ENCODE assay signal across 10 cellular contexts in genomic region chr13:52846567-52847321, GRCh38. TPM values are rescaled to one million over a fixed set of nuclear protein-coding genes. Genes with fewer than 3 reads are reported as not detected.
DNase-seq lines count a peak whose midpoint lies in the region; ATAC-seq, FAIRE-seq and TF ChIP-seq lines count a peak whose summit lies in the region.
"Had no signal": no experiment of that assay in that cellular context is flagged by ENCODE, and none has a peak within 500 bp of the region (broad histone marks: within the 10 kb centered on the region; RNA-seq: fewer than 3 reads in every experiment).

No MANE protein-coding gene starts in this region.

- H4K20me1 ChIP-seq in H1 (replicated peaks in 1 of 2; ENCODE audit: control insufficient read depth in 1 of 2, insufficient read depth in 2 of 2, low read length in 2 of 2) = peaks cover 0 to 10% of the 10 kb centered on the region in 2 experiments

- H3K18ac ChIP-seq in H1 (ENCODE audit: extremely low read depth, low read length) = no peak overlapping the region

- peaks cover 4% of the 10 kb centered on the region; the same call in 1 of the 2 replicates for H3K36me3 Mint-ChIP-seq in HFFc6 (ENCODE audit: low read depth)

- H2BK15ac ChIP-seq in H1 (ENCODE audit: low read length) = no peak overlapping the region

- H4K5ac ChIP-seq in H1 (ENCODE audit: insufficient read length, low read depth, low read length) = no peak overlapping the region

- H3K27ac Mint-ChIP-seq in HFFc6 = no peak overlapping the region

- H3K79me1 ChIP-seq in H1 (ENCODE audit: low read depth, low read length) = no peaks in the 10 kb centered on the region

- H3K56ac ChIP-seq in H1 (replicated peaks; ENCODE audit: insufficient read length, low read depth, low read length) = no peak overlapping the region

- peak overlapping the region; percentile 89 to 95 for H3K4me2 ChIP-seq in H1 (ENCODE audit: insufficient read depth in 1 of 2, low read depth in 2 of 2, low read length in 2 of 2)
- H3K4me2 ChIP-seq: KMS-11 had no signal

- H2BK20ac ChIP-seq in H1 (ENCODE audit: low read length) = no peak overlapping the region

- WGBS in H1 (ENCODE audit: extremely low coverage in 1 of 2, insufficient coverage in 1 of 2, insufficient read length in 1 of 2, insufficient replicate concordance in 2 of 2, low coverage in 1 of 2, low lambda C conversion rate in 2 of 2, missing lambda C conversion rate in 1 of 2), 2 experiments = 17% methylated on average over 68 of the region's 100 CpGs; no CpG with 5 or more reads in 1 of the 2 experiments
- 2 to 3% methylated on average over 96 to 100 of the region's 100 CpGs for WGBS in aorta, 2 donors
- 8 to 25% methylated on average over 100 of the region's 100 CpGs for WGBS in sigmoid colon, 2 donors

- peak; percentile 73 to 85 for TF ChIP-seq RAD21 in H1 (IDR thresholded peaks at IDR 0.05 in 1 of 2, conservative IDR thresholded peaks at IDR 0.05 in 1 of 2; ENCODE audit: low read depth in 2 of 2, low read length in 2 of 2)

- H3K4me1 ChIP-seq in H1 (replicated peaks in 1 of 4; ENCODE audit: control insufficient read depth in 3 of 4, insufficient read depth in 4 of 4, low read length in 3 of 4) (peaks cover 0 to 33% (median 19%) of the 10 kb centered on the region in 4 experiments; a peak in 6 of 7 replicates), aorta (ENCODE audit: control insufficient read depth in 1 of 2, insufficient read depth in 2 of 2, low read length in 2 of 2) (no peaks in the 10 kb centered on the region), sigmoid colon (peaks cover 0 to 44% (median 33%) of the 10 kb centered on the region in 4 donors)

- no peak overlapping the region for H4K91ac ChIP-seq in H1 (replicated peaks; ENCODE audit: insufficient read length, low read length)

- TF ChIP-seq EP300 in H1 (IDR thresholded peaks at IDR 0.05; ENCODE audit: borderline replicate concordance in 1 of 2, low read depth in 2 of 2, low read length in 2 of 2) (no peak; a peak in 1 of 3 replicates), sigmoid colon (IDR thresholded peaks at IDR 0.05) (no peak)

- no peak overlapping the region for H3K4me3 Mint-ChIP-seq in HFFc6

- no peak overlapping the region for H3K14ac ChIP-seq in H1 (ENCODE audit: insufficient read length)

- H2BK120ac ChIP-seq in H1 (replicated peaks; ENCODE audit: low read depth, low read length) = no peak overlapping the region

- TF ChIP-seq CTCF in H1 (IDR thresholded peaks at IDR 0.05; ENCODE audit: control extremely low read depth in 1 of 3, insufficient read depth in 1 of 3, low read depth in 1 of 3, low read length in 3 of 3) (peak in 2 of 3 experiments; percentile 81 to 96; a peak in 3 of 4 replicates), sigmoid colon (IDR thresholded peaks at IDR 0.05) (no peak), HFFc6 (IDR thresholded peaks at IDR 0.05) (no peak)

- H3K9me3 ChIP-seq in H1 (ENCODE audit: insufficient read depth in 2 of 2, low read depth in 1 of 2, low read length in 1 of 2) (peaks cover 0 to 13% of the 10 kb centered on the region in 2 experiments; a peak in 2 of 4 replicates), aorta (ENCODE audit: control insufficient read depth, low read length) (peaks cover 1% of the 10 kb centered on the region), sigmoid colon (no peaks in the 10 kb centered on the region)

- 0 out of 2 replicates have a peak overlapping the region, but pooled peaks have one; percentile 7 for H4K8ac ChIP-seq in H1 (ENCODE audit: extremely low read depth, insufficient read depth, low read length)

- peak overlapping the region in 3 of 4 experiments; percentile 25 to 84 (median 29); a peak in 4 of 8 replicates for H3K4me3 ChIP-seq in H1 (ENCODE audit: extremely low read depth in 1 of 4, insufficient read depth in 2 of 4, low read depth in 3 of 4, low read length in 4 of 4)
- H3K4me3 ChIP-seq in aorta (ENCODE audit: low read length in 2 of 2) = no peak overlapping the region
- peak overlapping the region in 2 of 4 donors; percentile 16 to 25 for H3K4me3 ChIP-seq in sigmoid colon

- FAIRE-seq in H1 (lab: Jason Lieb, UNC) = no peak

- H2AK5ac ChIP-seq in H1 (ENCODE audit: low read depth, low read length) = no peak overlapping the region

- H2AFZ ChIP-seq in H1 (ENCODE audit: low read length) = no peak overlapping the region

- peak; percentile 56 for DNase-seq in stimulated activated CD4-positive, alpha-beta T cell treated with anti-CD3 and anti-CD28 coated beads, Interleukin-15, amount 100 ng/mL, for 24 hours
- no peak for DNase-seq in stimulated activated CD4-positive, alpha-beta T cell treated with anti-CD3 and anti-CD28 coated beads, Interleukin-12 subunit alpha, Interleukin-12 subunit beta, amount 100 ng/mL, for 4 hours
- DNase-seq in H1 (ENCODE audit: low read depth in 1 of 2, low spot score in 2 of 2) = peak in 1 of 2 experiments; percentile 96
- peak; percentile 22 to 60 for DNase-seq in lung microvascular endothelial cell (ENCODE audit: low read depth in 2 of 2)
- DNase-seq in aorta = peak; percentile 70 to 85
- no peak for DNase-seq in sigmoid colon
- no peak for DNase-seq in activated gamma-delta T cell (lab: John Stamatoyannopoulos, UW)
- no peak for DNase-seq in HFFc6
- DNase-seq: activated naive CD4-positive, alpha-beta T cell had no signal

- no peak overlapping the region; the same call in 1 of the 2 replicates for H2BK12ac ChIP-seq in H1 (ENCODE audit: low read depth, low read length)

- no peak overlapping the region for H3K9ac ChIP-seq in H1 (replicated peaks in 1 of 4; ENCODE audit: extremely low read depth in 1 of 4, low read depth in 3 of 4, low read length in 3 of 4)
- H3K9ac ChIP-seq: KMS-11 had no signal

- peaks cover 15% of the 10 kb centered on the region for H3K27me3 Mint-ChIP-seq in HFFc6 (ENCODE audit: insufficient read depth)

- intact Hi-C loops in aorta (cut with DNase I) (loop anchor here in 1 of 2 donors (5.0 kb wide), 1 partner anchor 121 kb away; no protein-coding TSS in a partner anchor), sigmoid colon (cut with DNase I) (no loop called here)

- peaks cover 29% of the 10 kb centered on the region for H3K23me2 ChIP-seq in H1 (ENCODE audit: low read depth, low read length)

- POLR2A ChIA-PET in H1 (lab: Charles Lee; ENCODE audit: partially characterized antibody) = interaction anchor here (0.8 to 3.5 kb wide), 10 partner anchors 9 to 354 kb away, joined by 3 to 24 read pairs (median 4); partner anchors contain the start of gene SUGT1

- H3K4me1 Mint-ChIP-seq in HFFc6 (ENCODE audit: low read depth) = no peaks in the 10 kb centered on the region

- H3K4ac ChIP-seq in H1 (replicated peaks; ENCODE audit: insufficient read length, low read depth, low read length) = no peak overlapping the region

- H3K23ac ChIP-seq in H1 (ENCODE audit: insufficient read length) = no peak overlapping the region

- H3K27ac ChIP-seq in H1 (ENCODE audit: low read depth, low read length) (no peak overlapping the region), aorta (ENCODE audit: low read depth in 1 of 2, low read length in 2 of 2) (no peak overlapping the region), sigmoid colon (no peak overlapping the region)
- H3K27ac ChIP-seq: KMS-11 had no signal

- ATAC-seq in aorta (ENCODE audit: low FRiP score) = peak; percentile 70

- peaks cover 0 to 13% (median 0%) of the 10 kb centered on the region in 4 experiments; a peak in 2 of 8 replicates for H3K36me3 ChIP-seq in H1 (ENCODE audit: control insufficient read depth in 2 of 4, insufficient read depth in 4 of 4, low read length in 3 of 4)
- H3K36me3 ChIP-seq in aorta (ENCODE audit: control insufficient read depth in 1 of 2, insufficient read depth in 2 of 2, low read length in 1 of 2) = no peaks in the 10 kb centered on the region
- H3K36me3 ChIP-seq in sigmoid colon = no peaks in the 10 kb centered on the region

- TF ChIP-seq POLR2A in H1 (IDR thresholded peaks at IDR 0.05; ENCODE audit: control extremely low read depth in 1 of 2, low read depth in 2 of 2, low read length in 2 of 2) (no peak), sigmoid colon (IDR thresholded peaks at IDR 0.05) (no peak)

- peaks cover 9% of the 10 kb centered on the region for H3K9me3 Mint-ChIP-seq in HFFc6

- no peaks in the 10 kb centered on the region for H3K79me2 ChIP-seq in H1 (ENCODE audit: control insufficient read depth in 1 of 2, insufficient read depth in 2 of 2, low read length in 2 of 2)

- no peak overlapping the region for H2BK5ac ChIP-seq in H1 (ENCODE audit: low read depth, low read length)

- H3K27me3 ChIP-seq in H1 (replicated peaks in 1 of 4; ENCODE audit: control insufficient read depth in 3 of 4, extremely low read depth in 1 of 4, insufficient read depth in 3 of 4, low read length in 3 of 4) = peaks cover 50 to 61% (median 56%) of the 10 kb centered on the region in 4 experiments
- H3K27me3 ChIP-seq in aorta (ENCODE audit: control insufficient read depth in 1 of 2, insufficient read depth in 2 of 2, low read length in 1 of 2) = no peaks in the 10 kb centered on the region
- peaks cover 52 to 83% (median 70%) of the 10 kb centered on the region in 3 donors for H3K27me3 ChIP-seq in sigmoid colon

- CTCF ChIA-PET in H1 (lab: Charles Lee; ENCODE audit: partially characterized antibody) = interaction anchor here (0.5 to 10.5 kb wide), 64 partner anchors 8 to 354 kb away, joined by 3 to 154 read pairs (median 6); partner anchors contain the start of genes OLFM4 and SUGT1

TF ChIP-seq in H1, 55 proteins besides CTCF, POLR2A, EP300 and RAD21 (continues in another document):
- TF ChIP-seq NANOG (IDR thresholded peaks at IDR 0.05; ENCODE audit: insufficient read depth, low read depth, low read length, poor library complexity, severe bottlenecking) = no peak
- TF ChIP-seq ZNF274 (IDR thresholded peaks at IDR 0.05; ENCODE audit: borderline replicate concordance, extremely low read depth, low read length) = no peak
- TF ChIP-seq, protein P1, sequence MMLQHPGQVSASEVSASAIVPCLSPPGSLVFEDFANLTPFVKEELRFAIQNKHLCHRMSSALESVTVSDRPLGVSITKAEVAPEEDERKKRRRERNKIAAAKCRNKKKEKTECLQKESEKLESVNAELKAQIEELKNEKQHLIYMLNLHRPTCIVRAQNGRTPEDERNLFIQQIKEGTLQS (IDR thresholded peaks at IDR 0.05; ENCODE audit: insufficient read depth, low read depth, low read length) = no peak

RNA-seq across cellular contexts. Expression of gene PCDH8, which starts 1.7 kb away (rescaled TPM):
- 0.82 and 1.7 TPM in 2 replicates for total RNA-seq in H1 (2021; fragmentation: NEBNext Ultra II Directional; extraction: Animal tissue kit (Norgen Biotek cat#: 25700))
- polyA plus RNA-seq in H1 (2011; rRNA removed) (1.6 and 2.6 TPM in 2 replicates), aorta (not detected), sigmoid colon (under 1 TPM in 1 of 3 donors, not detected in 2; 0.36 TPM)
- polyA plus RNA-seq in H1 (2011; cell fraction: cytosol; rRNA removed) = 1.8 TPM
- 3.8 TPM for polyA plus RNA-seq in H1 (2011; cell fraction: nucleus; rRNA removed)
- polyA plus RNA-seq in H1 (2012, experiment 1 of 2) = 0.19 to 1.2 TPM (median 0.99 TPM) in 4 replicates
- 1.2 TPM for polyA plus RNA-seq in H1 (2012, experiment 2 of 2)
- polyA plus RNA-seq in H1 (2013, experiment 1 of 2) = 0.53 TPM
- 0.52 TPM for polyA plus RNA-seq in H1 (2013, experiment 2 of 2)
- 1.8 and 2.3 TPM in 2 replicates for polyA minus RNA-seq in H1 (2011; rRNA and poly(A)+ RNA removed)
- polyA minus RNA-seq in H1 (2011; cell fraction: cytosol; rRNA and poly(A)+ RNA removed) = 1.2 TPM
- polyA minus RNA-seq in H1 (2011; cell fraction: nucleus; rRNA and poly(A)+ RNA removed) = 4.9 TPM
- total RNA-seq in lung microvascular endothelial cell (under 0.01 TPM in 1 of 2 replicates, not detected in the other), aorta (under 1 TPM in 1 of 2 donors, not detected in 1; 0.21 TPM), sigmoid colon (under 1 TPM in 3 of 4 donors, not detected in 1; under 0.01 to 0.81 (median 0.16) TPM)
- total RNA-seq in HFFc6 (2021; fragmentation: NEBNext Ultra II Directional; extraction: Animal tissue kit (Norgen Biotek cat#: 25700)) = not detected

Comparison
In these comparisons a context has a peak if more than half of its experiments do, and no peak if none do; other contexts are left out.
1. DNase-seq: peak in stimulated activated CD4-positive, alpha-beta T cell treated with anti-CD3 and anti-CD28 coated beads, Interleukin-15, amount 100 ng/mL, for 24 hours (single experiment), lung microvascular endothelial cell (2 of 2) and aorta (2 of 2); none in stimulated activated CD4-positive, alpha-beta T cell treated with anti-CD3 and anti-CD28 coated beads, Interleukin-12 subunit alpha, Interleukin-12 subunit beta, amount 100 ng/mL, for 4 hours (single experiment), sigmoid colon (single experiment), activated gamma-delta T cell (single experiment) and HFFc6 (single experiment).
2. H3K4me3 ChIP-seq: peak in H1 (3 of 4); none in aorta (0 of 2).
3. CTCF ChIP-seq: peak in H1 (2 of 3); none in sigmoid colon (0 of 4) and HFFc6 (single experiment).